Comparison of ENCODE assay signal across 1 cellular context in the genomic region with DNA sequence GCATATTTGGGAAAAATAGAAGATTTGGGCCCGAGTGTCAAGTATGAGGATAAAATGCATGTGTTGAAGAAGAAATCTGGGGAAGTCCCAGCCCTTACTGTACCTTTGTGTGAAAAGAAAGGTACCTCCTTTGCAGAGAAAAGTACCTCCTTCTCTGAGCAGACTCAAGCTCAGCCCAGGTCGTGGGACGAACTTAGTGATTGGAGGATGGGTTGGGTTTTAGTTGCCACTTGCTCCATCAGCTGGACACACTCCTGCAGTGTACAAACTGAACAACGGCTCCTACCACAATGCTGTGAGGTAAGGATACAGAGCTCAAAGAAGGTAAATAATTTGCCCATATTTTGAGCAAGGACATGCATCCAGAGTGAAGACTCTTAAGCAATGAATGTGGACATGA.
TF ChIP-seq lines count a peak whose summit lies in the region.

No MANE protein-coding gene starts in this region.

TF ChIP-seq in endothelial cell of umbilical vein, 7 proteins besides CTCF, POLR2A, EP300 and RAD21:
- TF ChIP-seq, protein P1, sequence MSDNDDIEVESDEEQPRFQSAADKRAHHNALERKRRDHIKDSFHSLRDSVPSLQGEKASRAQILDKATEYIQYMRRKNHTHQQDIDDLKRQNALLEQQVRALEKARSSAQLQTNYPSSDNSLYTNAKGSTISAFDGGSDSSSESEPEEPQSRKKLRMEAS (IDR thresholded peaks at IDR 0.05; ENCODE audit: insufficient read depth, insufficient read length) = no peak
- no peak for TF ChIP-seq FOS (IDR thresholded peaks at IDR 0.05; ENCODE audit: borderline replicate concordance, insufficient read depth, low read length)
- TF ChIP-seq MYC (IDR thresholded peaks at IDR 0.05; ENCODE audit: low read depth, low read length) = no peak
- TF ChIP-seq POLR2AphosphoS5 (IDR thresholded peaks at IDR 0.05; ENCODE audit: insufficient read depth, low read depth, low read length) = no peak
TF ChIP-seq in endothelial cell of umbilical vein: peak in this region for 0.
